Comparison of ENCODE assay signal across 8 cellular contexts in genomic region chr3:133805702-133806475, GRCh38. TPM values are rescaled to one million over a fixed set of nuclear protein-coding genes. Genes with fewer than 3 reads are reported as not detected.
DNase-seq lines count a peak whose midpoint lies in the region; ATAC-seq and TF ChIP-seq lines count a peak whose summit lies in the region.

Gene SRPRB, plus strand, starts transcription at chr3:133805815. Its CDS starts 34 bp downstream, at chr3:133805849.

- DNase-seq in NCI-H69 (lab: John Stamatoyannopoulos, UW) (peak; percentile 91), dedifferentiated amniotic fluid mesenchymal stem cell (ENCODE audit: extremely low spot score) (peak; percentile 91), left lobe of liver (ENCODE audit: low spot score) (peak; percentile 95)
- peak; percentile 97 for DNase-seq in activated CD4-positive, alpha-beta T cell treated with anti-CD3 and anti-CD28 coated beads, Interleukin-2, amount 10 ng/mL, durations not matched to agents 7 days and 5 days
- peak; percentile 95 to 97 for DNase-seq in stimulated activated CD4-positive, alpha-beta T cell treated with anti-CD3 and anti-CD28 coated beads, Interleukin-2, amount 100 ng/mL, for 24 hours

- POLR2A ChIA-PET in activated CD4-positive, alpha-beta T cell treated with anti-CD3 and anti-CD28 coated beads, Interleukin-2, amount 10 ng/mL, durations not matched to agents 7 days and 5 days (lab: Charles Lee), result no interaction called here

- peak within 1 kb of the TSS; percentile 79 for H3K27ac ChIP-seq in C4-2B

- H3K9me3 Mint-ChIP-seq in activated CD4-positive, alpha-beta T cell treated with anti-CD3 and anti-CD28 coated beads, Interleukin-2, amount 10 ng/mL, durations not matched to agents 7 days and 5 days, result no peaks in the 10 kb centered on the region

- CTCF ChIA-PET in activated CD4-positive, alpha-beta T cell treated with anti-CD3 and anti-CD28 coated beads, Interleukin-2, amount 10 ng/mL, durations not matched to agents 7 days and 5 days (lab: Charles Lee), result interaction anchor here (1.0 to 1.4 kb wide), 2 partner anchors 12 to 14 kb away, joined by 3 to 5 read pairs; no protein-coding TSS in a partner anchor

- H3K27me3 Mint-ChIP-seq in activated CD4-positive, alpha-beta T cell treated with anti-CD3 and anti-CD28 coated beads, Interleukin-2, amount 10 ng/mL, durations not matched to agents 7 days and 5 days, result peaks cover 7% of the 10 kb centered on the region

- 0 out of 2 replicates have a peak, but pooled peaks have one; percentile 12 for TF ChIP-seq CTCF in C4-2B (conservative IDR thresholded peaks at IDR 0.05)

- peaks cover 17% of the 10 kb centered on the region for H3K36me3 Mint-ChIP-seq in activated CD4-positive, alpha-beta T cell treated with anti-CD3 and anti-CD28 coated beads, Interleukin-2, amount 10 ng/mL, durations not matched to agents 7 days and 5 days (ENCODE audit: low read depth)

- peaks cover 31% of the 10 kb centered on the region for H3K4me1 Mint-ChIP-seq in activated CD4-positive, alpha-beta T cell treated with anti-CD3 and anti-CD28 coated beads, Interleukin-2, amount 10 ng/mL, durations not matched to agents 7 days and 5 days

- H3K4me3 Mint-ChIP-seq in activated CD4-positive, alpha-beta T cell treated with anti-CD3 and anti-CD28 coated beads, Interleukin-2, amount 10 ng/mL, durations not matched to agents 7 days and 5 days, result peak within 1 kb of the TSS; percentile 96

- H3K27ac Mint-ChIP-seq in activated CD4-positive, alpha-beta T cell treated with anti-CD3 and anti-CD28 coated beads, Interleukin-2, amount 10 ng/mL, durations not matched to agents 7 days and 5 days, result peak within 1 kb of the TSS; percentile 95

- peak; percentile 98 for ATAC-seq in GM19372 (IDR thresholded peaks at IDR 0.05; ENCODE audit: low read depth, unreplicated experiment)
- peak; percentile 97 for ATAC-seq in HG03521 (IDR thresholded peaks at IDR 0.05; ENCODE audit: unreplicated experiment)
- ATAC-seq in left lobe of liver, result peak; percentile 99

RNA-seq across cellular contexts. Expression of gene SRPRB, which starts in this region (rescaled TPM):
- total RNA-seq in activated CD4-positive, alpha-beta T cell treated with anti-CD3 and anti-CD28 coated beads, Interleukin-2, amount 10 ng/mL, durations not matched to agents 7 days and 5 days, result 10 to 100 TPM; 45.9 to 49.6 TPM
- total RNA-seq in left lobe of liver, result 73.3 TPM

Comparison
In these comparisons a context has a peak if more than half of its experiments do, and no peak if none do; other contexts are left out.
1. Peak in every context shown above with its lines: DNase-seq, ATAC-seq and H3K27ac ChIP-seq.